In genomic region chr9:86974421-86974820, GRCh38 we compare ENCODE assay signal across 17 cellular contexts. TPM values are rescaled to one million over a fixed set of nuclear protein-coding genes. Genes with fewer than 3 reads are reported as not detected.
DNase-seq lines count a peak whose midpoint lies in the region; ATAC-seq and TF ChIP-seq lines count a peak whose summit lies in the region.
"Had no signal": no experiment of that assay in that cellular context is flagged by ENCODE, and none has a peak within 500 bp of the region (broad histone marks: within the 10 kb centered on the region; RNA-seq: fewer than 3 reads in every experiment).

No MANE protein-coding gene starts in this region.

- H3K9me3 Mint-ChIP-seq in Calu3 (ENCODE audit: low read depth, unreplicated experiment) = no peaks in the 10 kb centered on the region

- H3K9ac ChIP-seq in adipocyte (ENCODE audit: low read length) = no peak overlapping the region
- H3K9ac ChIP-seq: SK-N-SH had no signal

- H3K4me1 Mint-ChIP-seq in Calu3 (ENCODE audit: low read depth, unreplicated experiment) = no peaks in the 10 kb centered on the region

- DNase-seq in EL = peak; percentile 12
- DNase-seq in adipocyte (ENCODE audit: low read depth) = peak; percentile 22
- DNase-seq in fibroblast of villous mesenchyme (ENCODE audit: low read depth) = no peak
- DNase-seq in osteoblast (ENCODE audit: insufficient read length, low spot score, missing footprints) = no peak
- no peak for DNase-seq in DMS79 (lab: John Stamatoyannopoulos, UW)
- DNase-seq in Calu3 = no peak
- DNase-seq: C1 segment of cervical spinal cord, DND-41, GDM1, NCI-H187, NCI-H226, NCI-H524 treated with DMSO at 0.1 percent for 48 hours, SHP77, SK-N-SH had no signal

- peaks cover 51% of the 10 kb centered on the region for H3K4me1 ChIP-seq in adipocyte (ENCODE audit: control insufficient read depth, insufficient read depth, low read length)
- H3K4me1 ChIP-seq in osteoblast (ENCODE audit: insufficient read depth, low read length) = peaks cover 28% of the 10 kb centered on the region
- H3K4me1 ChIP-seq: A549 had no signal

- peak; percentile 7 for TF ChIP-seq CTCF in fibroblast of villous mesenchyme (IDR thresholded peaks at IDR 0.05; ENCODE audit: insufficient read depth, low read depth, low read length)
- TF ChIP-seq CTCF in osteoblast (IDR thresholded peaks at IDR 0.05; ENCODE audit: extremely low read depth, low read depth, low read length) = peak; percentile 23
- no peak for TF ChIP-seq CTCF in Calu3 (IDR thresholded peaks at IDR 0.05; ENCODE audit: unreplicated experiment)

- no peak overlapping the region for H3K4me2 ChIP-seq in osteoblast (ENCODE audit: insufficient read depth, low read length)
- H3K4me2 ChIP-seq: A549, SK-N-SH had no signal

- intact Hi-C loops in Calu3 (cut with micrococcal nuclease; ENCODE audit: unreplicated experiment) = no loop called here

- H3K79me2 ChIP-seq in osteoblast (ENCODE audit: insufficient read depth, low read length) = no peaks in the 10 kb centered on the region

- no peaks in the 10 kb centered on the region for H3K36me3 ChIP-seq in adipocyte (ENCODE audit: control insufficient read depth, insufficient read depth, low read length, severe bottlenecking)
- no peaks in the 10 kb centered on the region for H3K36me3 ChIP-seq in osteoblast (ENCODE audit: insufficient read depth, low read length)

- CTCF ChIA-PET in Calu3 (lab: Charles Lee) = no interaction called here

- H2AFZ ChIP-seq in osteoblast (ENCODE audit: low read length) = no peak overlapping the region

- H3K4me3 ChIP-seq in adipocyte (ENCODE audit: low read length) = no peak overlapping the region
- H3K4me3 ChIP-seq in fibroblast of villous mesenchyme (ENCODE audit: low read depth, low read length) = no peak overlapping the region
- H3K4me3 ChIP-seq in osteoblast (ENCODE audit: insufficient read depth, low read length) = no peak overlapping the region
- H3K4me3 ChIP-seq: A549 had no signal

- no peak overlapping the region for H3K4me3 Mint-ChIP-seq in Calu3 (ENCODE audit: low read depth, unreplicated experiment)

- H3K27me3 Mint-ChIP-seq in Calu3 (ENCODE audit: unreplicated experiment) = peaks cover 77% of the 10 kb centered on the region

- BruUV-seq in Calu3 (replicated peaks; lab: Mats Ljungman, UMichigan) = no TSS peak

- no peaks in the 10 kb centered on the region for H3K27me3 ChIP-seq in adipocyte (replicated peaks; ENCODE audit: control insufficient read depth, insufficient read depth, low read length)
- no peaks in the 10 kb centered on the region for H3K27me3 ChIP-seq in osteoblast (ENCODE audit: insufficient read depth, low read length)

- H3K9me3 ChIP-seq in adipocyte (ENCODE audit: control insufficient read depth, low read length) = no peaks in the 10 kb centered on the region
- no peaks in the 10 kb centered on the region for H3K9me3 ChIP-seq in osteoblast (ENCODE audit: low read depth, low read length)
- H3K9me3 ChIP-seq: A549, SK-N-SH had no signal

- no peak overlapping the region for H3K27ac ChIP-seq in osteoblast (ENCODE audit: low read depth, low read length)
- H3K27ac ChIP-seq: A549 had no signal

- no peaks in the 10 kb centered on the region for H4K20me1 ChIP-seq in osteoblast (ENCODE audit: insufficient read depth, low read length)

- H3K27ac Mint-ChIP-seq in Calu3 (ENCODE audit: unreplicated experiment) = no peak overlapping the region

- H3K36me3 Mint-ChIP-seq in Calu3 (ENCODE audit: insufficient read depth, unreplicated experiment) = no peaks in the 10 kb centered on the region

- ATAC-seq in GM18873 (IDR thresholded peaks at IDR 0.05; ENCODE audit: low FRiP score, unreplicated experiment) = no peak
- no peak for ATAC-seq in GM21360 (IDR thresholded peaks at IDR 0.05; ENCODE audit: unreplicated experiment)
- ATAC-seq: A549 had no signal

RNA-seq across cellular contexts. Expression of gene GAS1, which starts 27.1 kb away (rescaled TPM):
- total RNA-seq in fibroblast of villous mesenchyme = 29.3 and 136 TPM in 2 replicates
- total RNA-seq in osteoblast = 107 and 121 TPM in 2 replicates
- total RNA-seq in Calu3 (2022) = 0.21 and 0.22 TPM in 2 replicates

Comparison
In these comparisons a context has a peak if more than half of its experiments do, and no peak if none do; other contexts are left out.
1. DNase-seq: peak in EL (single experiment) and adipocyte (single experiment); none in fibroblast of villous mesenchyme (single experiment), osteoblast (single experiment), DMS79 (single experiment) and Calu3 (single experiment).
2. RNA of gene GAS1, which starts 27.1 kb away (total RNA-seq): 29.3 to 136 TPM in fibroblast of villous mesenchyme and 107 to 121 TPM in osteoblast; 0.21 to 0.22 TPM in Calu3; every median in the first group is over 10 times any median in the second.